In the genomic region with DNA sequence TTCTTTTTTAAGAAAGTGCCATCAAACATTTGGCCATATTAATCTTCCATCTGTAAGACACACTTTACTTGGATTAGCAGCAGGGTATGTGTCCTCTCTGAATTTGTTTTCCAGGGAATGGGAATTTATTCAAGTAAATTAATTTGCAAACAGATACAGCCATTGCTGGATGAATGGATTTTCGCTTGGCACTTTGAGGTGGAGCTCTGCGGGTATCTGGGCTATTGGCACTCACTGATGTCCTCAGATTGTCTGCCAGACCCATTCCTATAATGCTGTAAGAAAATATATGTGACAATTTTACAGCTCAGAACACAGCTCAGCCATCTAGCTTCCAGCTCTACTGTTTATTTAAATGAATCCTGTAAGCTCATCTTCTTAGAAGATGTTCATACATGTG, we compare ENCODE assay signal across 24 cellular contexts.
"Had no signal": no experiment of that assay in that cellular context is flagged by ENCODE, and none has a peak within 500 bp of the region (broad histone marks: within the 10 kb centered on the region; RNA-seq: fewer than 3 reads in every experiment).

No MANE protein-coding gene starts in this region.

- H3K9me3 Mint-ChIP-seq: dendritic cell treated with granulocyte-macrophage colony-stimulating factor and Interleukin-4, amounts not matched to agents 40 ng/mL and 50 ng/mL, for 4 days; endodermal cell; mesothelial cell of epicardium; naive B cell had no signal

- H3K4me3 ChIP-seq: esophagus squamous epithelium, gastrocnemius medialis, heart right ventricle, left lung, lower lobe of right lung, mucosa of descending colon had no signal

- H3K27ac ChIP-seq: epithelial cell of prostate, esophagus squamous epithelium, gastrocnemius medialis, heart right ventricle, left lung, lower lobe of right lung had no signal

- DNase-seq: cortex of kidney; effector CD8-positive, alpha-beta T cell; effector memory CD8-positive, alpha-beta T cell; endodermal cell; erythroblast; esophagus squamous epithelium; foreskin fibroblast; foreskin melanocyte; gastrocnemius medialis; glutamatergic neuron; head of caudate nucleus; heart right ventricle; hippocampal formation; left cardiac atrium; left lung; left ventricle myocardium superior; lower lobe of right lung; mesenchymal stem cell; mucosa of descending colon; naive B cell; naive thymus-derived CD8-positive, alpha-beta T cell had no signal

- H3K27ac Mint-ChIP-seq: dendritic cell treated with granulocyte-macrophage colony-stimulating factor and Interleukin-4, amounts not matched to agents 40 ng/mL and 50 ng/mL, for 4 days; effector memory CD8-positive, alpha-beta T cell; endodermal cell; mesothelial cell of epicardium; naive thymus-derived CD8-positive, alpha-beta T cell had no signal

- H3K4me1 ChIP-seq: esophagus squamous epithelium, gastrocnemius medialis, heart right ventricle, left lung, lower lobe of right lung had no signal

- H3K27me3 Mint-ChIP-seq: dendritic cell treated with granulocyte-macrophage colony-stimulating factor and Interleukin-4, amounts not matched to agents 40 ng/mL and 50 ng/mL, for 4 days; effector memory CD8-positive, alpha-beta T cell; naive B cell; naive thymus-derived CD8-positive, alpha-beta T cell had no signal

- H3K27me3 ChIP-seq: esophagus squamous epithelium, gastrocnemius medialis, heart right ventricle, left lung had no signal

- H3K36me3 ChIP-seq: esophagus squamous epithelium, gastrocnemius medialis, heart right ventricle, left lung, lower lobe of right lung had no signal

- H3K36me3 Mint-ChIP-seq: mesothelial cell of epicardium; naive B cell; naive thymus-derived CD8-positive, alpha-beta T cell had no signal

- H3K4me1 Mint-ChIP-seq: mesothelial cell of epicardium; naive B cell; naive thymus-derived CD8-positive, alpha-beta T cell had no signal

- H3K4me3 Mint-ChIP-seq: dendritic cell treated with granulocyte-macrophage colony-stimulating factor and Interleukin-4, amounts not matched to agents 40 ng/mL and 50 ng/mL, for 4 days; effector memory CD8-positive, alpha-beta T cell; endodermal cell; mesothelial cell of epicardium; naive B cell; naive thymus-derived CD8-positive, alpha-beta T cell had no signal

- H3K9me3 ChIP-seq: esophagus squamous epithelium, gastrocnemius medialis, heart right ventricle, left lung, lower lobe of right lung, mucosa of descending colon had no signal
